In genomic region chr3:132659370-132660055, GRCh38 we compare ENCODE assay signal across 8 cellular contexts. TPM values are rescaled to one million over a fixed set of nuclear protein-coding genes. Genes with fewer than 3 reads are reported as not detected.
A peak's percentile ranks its signal among the peaks of the same experiment; 100 is the strongest.
DNase-seq lines count a peak whose midpoint lies in the region; ATAC-seq and TF ChIP-seq lines count a peak whose summit lies in the region.

A gene with protein sequence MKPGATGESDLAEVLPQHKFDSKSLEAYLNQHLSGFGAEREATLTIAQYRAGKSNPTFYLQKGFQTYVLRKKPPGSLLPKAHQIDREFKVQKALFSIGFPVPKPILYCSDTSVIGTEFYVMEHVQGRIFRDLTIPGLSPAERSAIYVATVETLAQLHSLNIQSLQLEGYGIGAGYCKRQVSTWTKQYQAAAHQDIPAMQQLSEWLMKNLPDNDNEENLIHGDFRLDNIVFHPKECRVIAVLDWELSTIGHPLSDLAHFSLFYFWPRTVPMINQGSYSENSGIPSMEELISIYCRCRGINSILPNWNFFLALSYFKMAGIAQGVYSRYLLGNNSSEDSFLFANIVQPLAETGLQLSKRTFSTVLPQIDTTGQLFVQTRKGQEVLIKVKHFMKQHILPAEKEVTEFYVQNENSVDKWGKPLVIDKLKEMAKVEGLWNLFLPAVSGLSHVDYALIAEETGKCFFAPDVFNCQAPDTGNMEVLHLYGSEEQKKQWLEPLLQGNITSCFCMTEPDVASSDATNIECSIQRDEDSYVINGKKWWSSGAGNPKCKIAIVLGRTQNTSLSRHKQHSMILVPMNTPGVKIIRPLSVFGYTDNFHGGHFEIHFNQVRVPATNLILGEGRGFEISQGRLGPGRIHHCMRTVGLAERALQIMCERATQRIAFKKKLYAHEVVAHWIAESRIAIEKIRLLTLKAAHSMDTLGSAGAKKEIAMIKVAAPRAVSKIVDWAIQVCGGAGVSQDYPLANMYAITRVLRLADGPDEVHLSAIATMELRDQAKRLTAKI (minus strand): TSS chr3:132659809. CDS start chr3:132659751, 58 bp downstream.

- peak within 1 kb of the TSS; percentile 95 for H3K4me3 ChIP-seq in HL-60 (replicated peaks; ENCODE audit: insufficient read depth, low read length)

- peak; percentile 52 for ATAC-seq in activated T-helper 17 cell treated with anti-CD3 and anti-CD28 coated beads, Interleukin-2, amount 50 U/mL, for 72 hours (replicated peaks)
- ATAC-seq in naive B cell (ENCODE audit: low read depth in 2 of 2): peak; percentile 66 to 68

- peak within 1 kb of the TSS; percentile 94 for H3K27ac Mint-ChIP-seq in activated T-helper 17 cell treated with anti-CD3 and anti-CD28 coated beads, Interleukin-2, amount 50 U/mL, for 72 hours
- peak within 1 kb of the TSS; percentile 97 to 99 (median 97) for H3K27ac Mint-ChIP-seq in naive B cell

- H3K27ac ChIP-seq in HL-60 (replicated peaks) (peak within 1 kb of the TSS; percentile 98), temporal lobe (ENCODE audit: low read depth, low read length) (peak within 1 kb of the TSS; percentile 87)

- peak within 1 kb of the TSS; percentile 90 for H3K4me3 Mint-ChIP-seq in activated T-helper 17 cell treated with anti-CD3 and anti-CD28 coated beads, Interleukin-2, amount 50 U/mL, for 72 hours
- H3K4me3 Mint-ChIP-seq in naive B cell: peak within 1 kb of the TSS; percentile 91 to 99 (median 98)

- H3K4me1 Mint-ChIP-seq in activated T-helper 17 cell treated with anti-CD3 and anti-CD28 coated beads, Interleukin-2, amount 50 U/mL, for 72 hours: peaks cover 29% of the 10 kb centered on the region
- peaks cover 36 to 40% (median 40%) of the 10 kb centered on the region in 3 donors for H3K4me1 Mint-ChIP-seq in naive B cell

- H3K27me3 Mint-ChIP-seq in activated T-helper 17 cell treated with anti-CD3 and anti-CD28 coated beads, Interleukin-2, amount 50 U/mL, for 72 hours: no peaks in the 10 kb centered on the region
- H3K27me3 Mint-ChIP-seq in naive B cell: no peaks in the 10 kb centered on the region

- H3K27me3 ChIP-seq in HL-60 (ENCODE audit: insufficient read depth, poor library complexity, severe bottlenecking): no peaks in the 10 kb centered on the region

- TF ChIP-seq CTCF in GM20000 (IDR thresholded peaks at IDR 0.05; ENCODE audit: extremely low read depth, missing control alignments): peak; percentile 69
- TF ChIP-seq CTCF in HL-60 (IDR thresholded peaks at IDR 0.05; ENCODE audit: insufficient read depth, low read length): peak; percentile 38

- H3K9me3 Mint-ChIP-seq in activated T-helper 17 cell treated with anti-CD3 and anti-CD28 coated beads, Interleukin-2, amount 50 U/mL, for 72 hours: no peaks in the 10 kb centered on the region
- no peaks in the 10 kb centered on the region for H3K9me3 Mint-ChIP-seq in naive B cell

- DNase-seq in DMS53 treated with DMSO at 0.1 percent for 48 hours (lab: John Stamatoyannopoulos, UW; ENCODE audit: unreplicated experiment): peak; percentile 42
- peak; percentile 69 for DNase-seq in GM20000 (ENCODE audit: low spot score)
- DNase-seq in HL-60 (ENCODE audit: low read depth in 1 of 2, low spot score in 1 of 2): peak; percentile 21 to 64
- DNase-seq in NOMO-1 treated with DMSO at 0.1 percent for 48 hours (lab: John Stamatoyannopoulos, UW; ENCODE audit: unreplicated experiment): peak; percentile 76
- DNase-seq in fibroblast of peridontal ligament (ENCODE audit: extremely low read depth): peak; percentile 81
- peak; percentile 56 for DNase-seq in naive B cell

- H3K36me3 Mint-ChIP-seq in activated T-helper 17 cell treated with anti-CD3 and anti-CD28 coated beads, Interleukin-2, amount 50 U/mL, for 72 hours (ENCODE audit: low read depth): peaks cover 43% of the 10 kb centered on the region
- peaks cover 0 to 7% of the 10 kb centered on the region in 2 donors for H3K36me3 Mint-ChIP-seq in naive B cell

RNA-seq across cellular contexts. Expression of the gene that starts here (rescaled TPM):
- total RNA-seq in activated T-helper 17 cell treated with anti-CD3 and anti-CD28 coated beads, Interleukin-2, amount 50 U/mL, for 72 hours: 10 to 100 TPM; 10.7 to 20.2 TPM
- 1 to 10 TPM; 4.0 to 9.3 (median 6.0) TPM for polyA plus RNA-seq in naive B cell (ENCODE audit: low read depth in 6 of 6)
- total RNA-seq in temporal lobe: 17.5 TPM

Comparison
In these comparisons a context has a peak if more than half of its experiments do, and no peak if none do; other contexts are left out.
1. Peak in every context shown above with its lines: DNase-seq, ATAC-seq, H3K4me3 ChIP-seq and H3K27ac ChIP-seq.